ENCODE assay signal across 29 cellular contexts in the genomic region with DNA sequence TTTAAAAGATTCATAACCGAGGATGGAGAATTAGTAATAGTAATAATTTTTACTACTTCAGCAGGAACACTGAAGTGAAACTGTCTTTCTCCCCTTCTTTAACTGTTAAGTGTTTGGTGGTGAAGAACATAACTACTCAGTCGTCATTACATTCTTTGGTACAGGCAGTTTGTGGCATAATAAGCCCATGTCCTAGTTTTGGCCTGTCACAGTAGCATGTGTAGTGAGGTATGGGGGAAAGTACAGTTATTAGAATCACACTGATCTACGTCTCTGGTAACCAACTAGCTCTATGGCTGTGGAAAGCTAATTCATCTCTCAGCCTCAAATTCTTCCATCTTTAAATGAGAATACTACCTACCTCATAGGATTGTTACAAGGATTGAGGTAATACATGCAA.
"Had no signal": no experiment of that assay in that cellular context is flagged by ENCODE, and none has a peak within 500 bp of the region (broad histone marks: within the 10 kb centered on the region; RNA-seq: fewer than 3 reads in every experiment).

No MANE protein-coding gene starts in this region.

- H3K4me3 ChIP-seq: colonic mucosa, heart left ventricle had no signal

- ATAC-seq: activated CD8-positive, alpha-beta T cell treated with anti-CD3 and anti-CD28 coated beads for 36 hours; activated T-cell treated with anti-CD3 and anti-CD28 coated beads, Interleukin-2, amount 50 U/mL, for 4 hours; heart left ventricle; T-helper 17 cell had no signal

- H3K36me3 Mint-ChIP-seq: activated naive CD8-positive, alpha-beta T cell had no signal

- H3K27ac ChIP-seq: colonic mucosa, epithelial cell of prostate, heart left ventricle had no signal

- H3K4me3 Mint-ChIP-seq: activated CD4-positive, alpha-beta T cell treated with anti-CD3 and anti-CD28 coated beads, Interleukin-2, amount 10 ng/mL, durations not matched to agents 7 days and 5 days; activated CD8-positive, alpha-beta T cell treated with anti-CD3 and anti-CD28 coated beads for 36 hours; activated naive CD8-positive, alpha-beta T cell; activated T-cell treated with anti-CD3 and anti-CD28 coated beads, Interleukin-2, amount 50 U/mL, for 4 hours; activated T-helper 17 cell treated with anti-CD3 and anti-CD28 coated beads, Interleukin-2, amount 50 U/mL, for 72 hours; T-helper 17 cell; T-helper 2 cell treated with Interferon-gamma antibody and Interleukin-4, amounts not matched to agents 5 μg/mL and 100 μg/mL, for 36 hours had no signal

- FAIRE-seq: endometrium, endothelial cell of umbilical vein, frontal cortex had no signal

- H3K9me3 Mint-ChIP-seq: activated CD4-positive, alpha-beta T cell treated with anti-CD3 and anti-CD28 coated beads, Interleukin-2, amount 10 ng/mL, durations not matched to agents 7 days and 5 days; activated CD8-positive, alpha-beta T cell treated with anti-CD3 and anti-CD28 coated beads for 36 hours; activated T-cell treated with anti-CD3 and anti-CD28 coated beads, Interleukin-2, amount 50 U/mL, for 4 hours; activated T-helper 17 cell treated with anti-CD3 and anti-CD28 coated beads, Interleukin-2, amount 50 U/mL, for 72 hours; T-helper 2 cell treated with Interferon-gamma antibody and Interleukin-4, amounts not matched to agents 5 μg/mL and 100 μg/mL, for 36 hours had no signal

- DNase-seq: activated CD4-positive, alpha-beta T cell treated with anti-CD3 and anti-CD28 coated beads for 1 hour; activated CD4-positive, alpha-beta T cell treated with anti-CD3 and anti-CD28 coated beads for 4 hours; activated CD4-positive, alpha-beta T cell treated with anti-CD3 and anti-CD28 coated beads, Interleukin-2, amount 10 ng/mL, durations not matched to agents 7 days and 5 days; activated CD4-positive, alpha-beta T cell treated with anti-CD3 and anti-CD28 coated beads, Interleukin-2, amount 50 U/mL, for 4 hours; activated CD8-positive, alpha-beta memory T cell treated with anti-CD3 and anti-CD28 coated beads for 24 hours; activated CD8-positive, alpha-beta T cell treated with anti-CD3 and anti-CD28 coated beads for 36 hours; activated effector memory CD4-positive, alpha-beta T cell treated with Interleukin-2 at 50 U/mL for 16 hours; activated gamma-delta T cell treated with Interleukin-2 at 50 U/mL for 16 hours; activated naive CD4-positive, alpha-beta T cell treated with anti-CD3 and anti-CD28 coated beads, Interleukin-2, amount 50 U/mL, for 16 hours; activated naive CD4-positive, alpha-beta T cell treated with Interleukin-2 at 50 U/mL for 16 hours; activated T-cell treated with anti-CD3 and anti-CD28 coated beads, Interleukin-2, amount 50 U/mL, for 4 hours; amniotic stem cell; anterior cingulate cortex; caudate nucleus; cerebellar nuclear complex; colonic mucosa; effector CD8-positive, alpha-beta T cell; glutamatergic neuron; heart left ventricle; T-helper 1 cell; T-helper 17 cell; T1000 had no signal

- H3K9me3 ChIP-seq: colonic mucosa, heart left ventricle had no signal

- H3K4me1 Mint-ChIP-seq: activated CD4-positive, alpha-beta T cell treated with anti-CD3 and anti-CD28 coated beads, Interleukin-2, amount 10 ng/mL, durations not matched to agents 7 days and 5 days; activated T-helper 17 cell treated with anti-CD3 and anti-CD28 coated beads, Interleukin-2, amount 50 U/mL, for 72 hours; T-helper 17 cell had no signal

- H3K36me3 ChIP-seq: colonic mucosa, heart left ventricle had no signal

- H3K27me3 ChIP-seq: colonic mucosa, heart left ventricle had no signal

- H3K27ac Mint-ChIP-seq: activated CD4-positive, alpha-beta T cell treated with anti-CD3 and anti-CD28 coated beads, Interleukin-2, amount 10 ng/mL, durations not matched to agents 7 days and 5 days; activated CD8-positive, alpha-beta T cell treated with anti-CD3 and anti-CD28 coated beads for 36 hours; activated naive CD8-positive, alpha-beta T cell; activated T-helper 17 cell treated with anti-CD3 and anti-CD28 coated beads, Interleukin-2, amount 50 U/mL, for 72 hours; T-helper 17 cell; T-helper 2 cell treated with Interferon-gamma antibody and Interleukin-4, amounts not matched to agents 5 μg/mL and 100 μg/mL, for 36 hours had no signal

- H3K4me1 ChIP-seq: colonic mucosa had no signal
